10 cellular contexts compared by ENCODE assay signal in genomic region chr12:123024819-123025391, GRCh38. TPM values are rescaled to one million over a fixed set of nuclear protein-coding genes. Genes with fewer than 3 reads are reported as not detected.
DNase-seq lines count a peak whose midpoint lies in the region; ATAC-seq and TF ChIP-seq lines count a peak whose summit lies in the region.
"Had no signal": no experiment of that assay in that cellular context is flagged by ENCODE, and none has a peak within 500 bp of the region (broad histone marks: within the 10 kb centered on the region; RNA-seq: fewer than 3 reads in every experiment).

No MANE protein-coding gene starts in this region.

- H3K36me3 ChIP-seq in ACC112 (ENCODE audit: insufficient read depth, low read length): no peaks in the 10 kb centered on the region
- no peaks in the 10 kb centered on the region for H3K36me3 ChIP-seq in GM23248 (ENCODE audit: low read depth)
- no peaks in the 10 kb centered on the region for H3K36me3 ChIP-seq in GM23338 (ENCODE audit: insufficient read depth)
- H3K36me3 ChIP-seq: ascending aorta had no signal

- peak; percentile 58 for DNase-seq in GM23248
- no peak for DNase-seq in activated T-helper 2 cell treated with anti-CD3 and anti-CD28 coated beads, Interferon-gamma antibody, Interleukin-2, Interleukin-4, amounts not matched to agents 10 μg/mL and 5 μg/mL and 100 μg/mL, durations not matched to agents 14 hours and 24 hours and 36 hours (ENCODE audit: low spot score)
- DNase-seq in glomerular visceral epithelial cell (ENCODE audit: extremely low spot score): peak; percentile 14
- DNase-seq in GM23338 (ENCODE audit: low spot score): no peak
- no peak for DNase-seq in NOMO-1 (lab: John Stamatoyannopoulos, UW; ENCODE audit: unreplicated experiment in 2 of 2)
- DNase-seq in glutamatergic neuron: no peak
- DNase-seq: tibial artery had no signal

- H3K9ac ChIP-seq in GM23248: no peak overlapping the region

- H3K9me3 ChIP-seq in GM23248 (ENCODE audit: low read depth): no peaks in the 10 kb centered on the region
- H3K9me3 ChIP-seq: ascending aorta, tibial artery had no signal

- in situ Hi-C loops in GM23248 (cut with MboI): no loop called here

- H4K20me1 ChIP-seq in GM23248 (ENCODE audit: insufficient read depth) (no peaks in the 10 kb centered on the region), GM23338 (replicated peaks; ENCODE audit: insufficient read depth) (no peaks in the 10 kb centered on the region)

- H2AFZ ChIP-seq in ACC112 (ENCODE audit: low read length, unreplicated experiment) (peak overlapping the region; percentile 48), GM23248 (no peak overlapping the region), GM23338 (no peak overlapping the region)

- ATAC-seq in GM23338: no peak
- no peak for ATAC-seq in HG03135 (IDR thresholded peaks at IDR 0.05; ENCODE audit: unreplicated experiment)

- H3K36me3 Mint-ChIP-seq in activated T-helper 2 cell treated with anti-CD3 and anti-CD28 coated beads, Interferon-gamma antibody, Interleukin-2, Interleukin-4, amounts not matched to agents 10 μg/mL and 5 μg/mL and 100 μg/mL, durations not matched to agents 14 hours and 24 hours and 36 hours (ENCODE audit: low read depth): no peaks in the 10 kb centered on the region
- no peaks in the 10 kb centered on the region for H3K36me3 Mint-ChIP-seq in GM23338 (ENCODE audit: low read depth)
- H3K36me3 Mint-ChIP-seq in glutamatergic neuron (ENCODE audit: unreplicated experiment): no peaks in the 10 kb centered on the region

- 68 to 74% methylated on average over 9 of the region's 9 CpGs for WGBS in GM23248 (ENCODE audit: low coverage in 1 of 2, low lambda C conversion rate in 2 of 2, missing lambda C conversion rate in 2 of 2), 2 experiments

- H3K27ac ChIP-seq in ACC112 (ENCODE audit: low read depth, low read length) (peak overlapping the region; percentile 53; the same call in 1 of the 2 replicates), GM23248 (no peak overlapping the region), GM23338 (ENCODE audit: low read depth) (no peak overlapping the region)
- H3K27ac ChIP-seq: ascending aorta, tibial artery had no signal

- H3F3A ChIP-seq in GM23248 (ENCODE audit: insufficient read depth): no peaks in the 10 kb centered on the region; the same call in 1 of the 2 replicates
- H3F3A ChIP-seq in GM23338 (replicated peaks; ENCODE audit: low read depth): no peaks in the 10 kb centered on the region

- peaks cover 10% of the 10 kb centered on the region for H3K4me1 ChIP-seq in ACC112 (ENCODE audit: control insufficient read depth, insufficient read depth, low read length, unreplicated experiment)
- peaks cover 5% of the 10 kb centered on the region; the same call in 1 of the 2 replicates for H3K4me1 ChIP-seq in GM23248 (ENCODE audit: insufficient read depth)
- no peaks in the 10 kb centered on the region for H3K4me1 ChIP-seq in GM23338 (ENCODE audit: insufficient read depth)
- H3K4me1 ChIP-seq: ascending aorta, tibial artery had no signal

- H3K4me3 Mint-ChIP-seq in activated T-helper 2 cell treated with anti-CD3 and anti-CD28 coated beads, Interferon-gamma antibody, Interleukin-2, Interleukin-4, amounts not matched to agents 10 μg/mL and 5 μg/mL and 100 μg/mL, durations not matched to agents 14 hours and 24 hours and 36 hours (ENCODE audit: low read depth): no peak overlapping the region
- no peak overlapping the region for H3K4me3 Mint-ChIP-seq in GM23338
- no peak overlapping the region for H3K4me3 Mint-ChIP-seq in glutamatergic neuron (ENCODE audit: unreplicated experiment)

- H3K79me2 ChIP-seq in ACC112 (ENCODE audit: control insufficient read depth, insufficient read depth, low read length, unreplicated experiment) (no peaks in the 10 kb centered on the region), GM23248 (ENCODE audit: insufficient read depth) (no peaks in the 10 kb centered on the region), GM23338 (replicated peaks; ENCODE audit: insufficient read depth) (no peaks in the 10 kb centered on the region)

- peak overlapping the region; percentile 42 for H3K27ac Mint-ChIP-seq in activated T-helper 2 cell treated with anti-CD3 and anti-CD28 coated beads, Interferon-gamma antibody, Interleukin-2, Interleukin-4, amounts not matched to agents 10 μg/mL and 5 μg/mL and 100 μg/mL, durations not matched to agents 14 hours and 24 hours and 36 hours
- H3K27ac Mint-ChIP-seq in GM23338 (no peak overlapping the region), glutamatergic neuron (ENCODE audit: unreplicated experiment) (no peak overlapping the region)

- H3K27me3 ChIP-seq in ACC112 (ENCODE audit: insufficient read depth, low read length) (no peaks in the 10 kb centered on the region), GM23248 (replicated peaks; ENCODE audit: insufficient read depth) (no peaks in the 10 kb centered on the region), GM23338 (ENCODE audit: insufficient read depth) (no peaks in the 10 kb centered on the region)
- H3K27me3 ChIP-seq: ascending aorta, tibial artery had no signal

- no peaks in the 10 kb centered on the region for H3K27me3 Mint-ChIP-seq in activated T-helper 2 cell treated with anti-CD3 and anti-CD28 coated beads, Interferon-gamma antibody, Interleukin-2, Interleukin-4, amounts not matched to agents 10 μg/mL and 5 μg/mL and 100 μg/mL, durations not matched to agents 14 hours and 24 hours and 36 hours (ENCODE audit: low read depth)
- H3K27me3 Mint-ChIP-seq in GM23338 (ENCODE audit: insufficient read depth, low read depth, poor library complexity): peaks cover 10% of the 10 kb centered on the region
- H3K27me3 Mint-ChIP-seq in glutamatergic neuron (ENCODE audit: unreplicated experiment): peaks cover 2% of the 10 kb centered on the region

- TF ChIP-seq CTCF in GM23338 (conservative IDR thresholded peaks at IDR 0.05; ENCODE audit: low read depth in 2 of 2) (no peak), glutamatergic neuron (IDR thresholded peaks at IDR 0.05; ENCODE audit: partially characterized antibody, unreplicated experiment) (no peak)

- H3K4me1 Mint-ChIP-seq in activated T-helper 2 cell treated with anti-CD3 and anti-CD28 coated beads, Interferon-gamma antibody, Interleukin-2, Interleukin-4, amounts not matched to agents 10 μg/mL and 5 μg/mL and 100 μg/mL, durations not matched to agents 14 hours and 24 hours and 36 hours (ENCODE audit: low read depth): peaks cover 20% of the 10 kb centered on the region
- H3K4me1 Mint-ChIP-seq in GM23338: peaks cover 13% of the 10 kb centered on the region
- H3K4me1 Mint-ChIP-seq in glutamatergic neuron (ENCODE audit: low read depth, unreplicated experiment): peaks cover 10% of the 10 kb centered on the region

- H3K4me2 ChIP-seq in GM23248 (ENCODE audit: unreplicated experiment) (no peak overlapping the region), GM23338 (no peak overlapping the region)

- H3K9me2 ChIP-seq in GM23248 (ENCODE audit: insufficient read depth): no peaks in the 10 kb centered on the region
- H3K9me2 ChIP-seq in GM23338 (ENCODE audit: insufficient read depth): no peaks in the 10 kb centered on the region

- H3K9me3 Mint-ChIP-seq in activated T-helper 2 cell treated with anti-CD3 and anti-CD28 coated beads, Interferon-gamma antibody, Interleukin-2, Interleukin-4, amounts not matched to agents 10 μg/mL and 5 μg/mL and 100 μg/mL, durations not matched to agents 14 hours and 24 hours and 36 hours: no peaks in the 10 kb centered on the region
- H3K9me3 Mint-ChIP-seq in GM23338 (no peaks in the 10 kb centered on the region), glutamatergic neuron (ENCODE audit: unreplicated experiment) (no peaks in the 10 kb centered on the region)

- no peak overlapping the region for H3K4me3 ChIP-seq in ACC112 (ENCODE audit: low read depth, low read length)
- no peak overlapping the region for H3K4me3 ChIP-seq in GM23248
- no peak overlapping the region for H3K4me3 ChIP-seq in GM23338
- H3K4me3 ChIP-seq: ascending aorta, tibial artery had no signal

- intact Hi-C loops in activated T-helper 2 cell treated with anti-CD3 and anti-CD28 coated beads, Interferon-gamma antibody, Interleukin-2, Interleukin-4, amounts not matched to agents 10 μg/mL and 5 μg/mL and 100 μg/mL, durations not matched to agents 14 hours and 24 hours and 36 hours (cut with micrococcal nuclease): loop anchor here (5.0 kb wide), 2 partner anchors 52 to 212 kb away; no protein-coding TSS in a partner anchor

RNA-seq across cellular contexts. Expression of gene ARL6IP4, which starts 44.4 kb away (rescaled TPM):
- 118 and 150 TPM in 2 replicates for total RNA-seq in GM23248 (2014; rRNA removed; shearing (Covaris generic))
- polyA plus RNA-seq in GM23248 (2016; fragmentation: Nextera tagmentation; extraction: Ambion mirVana) (251 and 259 TPM in 2 replicates), GM23338 (2016; fragmentation: Nextera tagmentation; extraction: Ambion mirVana) (169 and 176 TPM in 2 replicates)
- 161 and 168 TPM in 2 replicates for total RNA-seq in activated T-helper 2 cell treated with anti-CD3 and anti-CD28 coated beads, Interferon-gamma antibody, Interleukin-2, Interleukin-4, amounts not matched to agents 10 μg/mL and 5 μg/mL and 100 μg/mL, durations not matched to agents 14 hours and 24 hours and 36 hours
- total RNA-seq in GM23338 (2014; rRNA removed; shearing (Covaris generic)): 68.7 and 85.5 TPM in 2 replicates
- total RNA-seq in glutamatergic neuron (ENCODE audit: unreplicated experiment): 122 TPM

RNA-seq across cellular contexts. Expression of gene OGFOD2, which starts 49.9 kb away (rescaled TPM):
- 11.9 and 28.3 TPM in 2 replicates for total RNA-seq in GM23248 (2014; rRNA removed; shearing (Covaris generic))
- 12.8 and 15.4 TPM in 2 replicates for polyA plus RNA-seq in GM23248 (2016; fragmentation: Nextera tagmentation; extraction: Ambion mirVana)
- total RNA-seq in activated T-helper 2 cell treated with anti-CD3 and anti-CD28 coated beads, Interferon-gamma antibody, Interleukin-2, Interleukin-4, amounts not matched to agents 10 μg/mL and 5 μg/mL and 100 μg/mL, durations not matched to agents 14 hours and 24 hours and 36 hours: 20.3 and 21.3 TPM in 2 replicates
- total RNA-seq in GM23338 (2014; rRNA removed; shearing (Covaris generic)): 11.6 and 16.1 TPM in 2 replicates
- polyA plus RNA-seq in GM23338 (2016; fragmentation: Nextera tagmentation; extraction: Ambion mirVana): 13.1 and 14.3 TPM in 2 replicates
- total RNA-seq in glutamatergic neuron (ENCODE audit: unreplicated experiment): 15.3 TPM

RNA-seq across cellular contexts. Expression of gene ABCB9, which starts 58.6 kb away (rescaled TPM):
- total RNA-seq in GM23248 (2014; rRNA removed; shearing (Covaris generic)): 4.0 and 4.4 TPM in 2 replicates
- 2.2 and 4.4 TPM in 2 replicates for polyA plus RNA-seq in GM23248 (2016; fragmentation: Nextera tagmentation; extraction: Ambion mirVana)
- 4.4 and 5.4 TPM in 2 replicates for total RNA-seq in activated T-helper 2 cell treated with anti-CD3 and anti-CD28 coated beads, Interferon-gamma antibody, Interleukin-2, Interleukin-4, amounts not matched to agents 10 μg/mL and 5 μg/mL and 100 μg/mL, durations not matched to agents 14 hours and 24 hours and 36 hours
- total RNA-seq in GM23338 (2014; rRNA removed; shearing (Covaris generic)): 7.0 and 7.7 TPM in 2 replicates
- 1.2 and 1.4 TPM in 2 replicates for polyA plus RNA-seq in GM23338 (2016; fragmentation: Nextera tagmentation; extraction: Ambion mirVana)
- 8.8 TPM for total RNA-seq in glutamatergic neuron (ENCODE audit: unreplicated experiment)

Comparison
In these comparisons a context has a peak if more than half of its experiments do, and no peak if none do; other contexts are left out.
1. DNase-seq: peak in GM23248 (single experiment) and glomerular visceral epithelial cell (single experiment); none in activated T-helper 2 cell treated with anti-CD3 and anti-CD28 coated beads, Interferon-gamma antibody, Interleukin-2, Interleukin-4, amounts not matched to agents 10 μg/mL and 5 μg/mL and 100 μg/mL, durations not matched to agents 14 hours and 24 hours and 36 hours (single experiment), GM23338 (single experiment), NOMO-1 (0 of 2) and glutamatergic neuron (single experiment).